In the genomic region with DNA sequence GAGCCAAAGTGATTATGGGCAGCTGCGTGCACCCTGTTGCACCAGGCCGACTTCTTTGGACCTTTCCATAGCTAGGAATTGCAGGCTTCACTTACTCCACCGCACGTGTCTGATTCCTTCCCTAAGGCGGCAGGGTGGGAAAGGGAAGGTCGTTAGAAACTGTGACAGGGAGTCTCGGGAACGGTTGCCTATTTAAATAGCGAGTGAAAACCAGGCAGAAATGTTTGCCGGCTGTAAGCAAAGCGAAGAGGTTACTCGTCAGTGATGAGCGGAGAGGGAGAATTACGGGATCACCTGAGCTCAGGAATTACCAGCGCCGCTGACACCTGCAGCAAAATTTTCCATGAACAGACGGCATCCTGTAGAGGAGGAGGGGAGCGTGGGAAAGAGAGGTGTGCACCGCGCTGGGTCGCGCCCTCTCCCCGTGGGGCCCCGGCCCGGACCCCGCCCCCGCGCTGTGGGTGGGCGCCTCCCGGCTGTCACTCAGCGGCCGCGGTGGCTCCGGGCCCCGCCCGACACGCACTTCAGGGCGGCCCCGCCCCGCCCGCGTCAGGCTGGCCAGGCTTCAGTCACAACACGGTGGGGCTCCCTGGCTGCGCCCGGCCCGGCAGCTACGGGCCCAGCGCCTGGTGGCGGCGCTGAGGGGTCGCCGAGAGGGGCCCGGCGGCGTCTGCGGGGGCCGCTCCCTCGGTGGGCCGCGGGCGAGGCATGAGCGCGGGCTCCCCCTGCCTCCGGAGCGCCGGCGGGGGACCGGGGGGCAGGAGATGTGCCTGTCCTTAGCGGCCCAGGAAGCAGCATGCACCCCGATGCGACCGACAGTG, we compare ENCODE assay signal across 8 cellular contexts. TPM values are rescaled to one million over a fixed set of nuclear protein-coding genes. Genes with fewer than 3 reads are reported as not detected.
DNase-seq lines count a peak whose midpoint lies in the region; ATAC-seq and TF ChIP-seq lines count a peak whose summit lies in the region.

TSS of gene SNX25 (plus strand) at position 568 of the 821 bp plus-strand sequence. CDS start at position 797, 229 bp downstream.

- WGBS in esophagus, 2 donors, result 1% methylated on average over 28 to 72 of the region's 72 CpGs

- H3K9me3 Mint-ChIP-seq in activated T-cell treated with anti-CD3 and anti-CD28 coated beads, Interleukin-2, amount 50 U/mL, for 24 hours, result no peaks in the 10 kb centered on the region

- H3K27me3 ChIP-seq in esophagus (ENCODE audit: control insufficient read depth in 1 of 2, insufficient read depth in 2 of 2, low read length in 2 of 2) (no peaks in the 10 kb centered on the region), mucosa of stomach (ENCODE audit: control insufficient read depth, insufficient read depth, low read length) (peaks cover 6% of the 10 kb centered on the region)

- H3K9ac ChIP-seq in mucosa of stomach (ENCODE audit: low read length), result peak within 1 kb of the TSS; percentile 68

- H3K4me2 ChIP-seq in OCI-LY7 (ENCODE audit: low read length), result peak within 1 kb of the TSS; percentile 92

- no TSS peak for BruUV-seq in OCI-LY7 (replicated peaks; lab: Mats Ljungman, UMichigan)

- H3K27me3 Mint-ChIP-seq in activated T-cell treated with anti-CD3 and anti-CD28 coated beads, Interleukin-2, amount 50 U/mL, for 24 hours, result no peaks in the 10 kb centered on the region

- H3K4me3 ChIP-seq in OCI-LY7 (ENCODE audit: low read depth, low read length, poor library complexity, severe bottlenecking) (peak within 1 kb of the TSS; percentile 81), esophagus (ENCODE audit: low read depth in 1 of 2, low read length in 2 of 2) (peak within 1 kb of the TSS; percentile 72 to 74), mucosa of stomach (ENCODE audit: low read length) (peak within 1 kb of the TSS; percentile 95)

- peak; percentile 33 for TF ChIP-seq CTCF in OCI-LY7 (conservative IDR thresholded peaks at IDR 0.05; ENCODE audit: low read length)

- POLR2A ChIA-PET in OCI-LY7 (lab: Charles Lee), result interaction anchor here (0.6 to 2.5 kb wide), 11 partner anchors 35 to 942 kb away, joined by 3 to 9 read pairs (median 4); partner anchors contain the start of gene SLC25A4

- peak within 1 kb of the TSS; percentile 87 for H3K4me3 Mint-ChIP-seq in activated T-cell treated with anti-CD3 and anti-CD28 coated beads, Interleukin-2, amount 50 U/mL, for 24 hours

- peak within 1 kb of the TSS; percentile 94 for H2AFZ ChIP-seq in OCI-LY7 (ENCODE audit: low read length)

- H3K36me3 ChIP-seq in OCI-LY7 (ENCODE audit: insufficient read depth, low read length) (no peaks in the 10 kb centered on the region), esophagus (ENCODE audit: control insufficient read depth in 2 of 2, insufficient read depth in 2 of 2, low read length in 1 of 2) (no peaks in the 10 kb centered on the region), mucosa of stomach (ENCODE audit: control insufficient read depth, insufficient read depth, low read length) (no peaks in the 10 kb centered on the region)

- DNase-seq in CD1c-positive myeloid dendritic cell (ENCODE audit: extremely low spot score) (peak; percentile 80), OCI-LY7 (ENCODE audit: low spot score) (peak; percentile 91)
- DNase-seq in activated T-cell treated with anti-CD3 and anti-CD28 coated beads, Interleukin-2, amount 50 U/mL, for 24 hours, result peak; percentile 92
- peak; percentile 78 for DNase-seq in stimulated activated CD8-positive, alpha-beta memory T cell treated with anti-CD3 and anti-CD28 coated beads, Interleukin-7, amount 100 ng/mL, for 24 hours (ENCODE audit: low read depth)

- intact Hi-C loops in OCI-LY7 (cut with micrococcal nuclease; ENCODE audit: unreplicated experiment), result loop anchor here (1.0 to 10.0 kb wide), 3 partner anchors 188 to 924 kb away; partner anchors contain the start of genes ANKRD37 and CCDC110

- H3K9me3 ChIP-seq in OCI-LY7 (ENCODE audit: low read length), result no peaks in the 10 kb centered on the region
- H3K9me3 ChIP-seq in esophagus (ENCODE audit: control insufficient read depth in 2 of 2, insufficient read depth in 1 of 2, low read depth in 1 of 2, low read length in 1 of 2), result no peaks in the 10 kb centered on the region
- no peaks in the 10 kb centered on the region for H3K9me3 ChIP-seq in mucosa of stomach (ENCODE audit: control insufficient read depth, low read length)

- CTCF ChIA-PET in OCI-LY7 (lab: Charles Lee; ENCODE audit: unreplicated experiment), result interaction anchor here (0.6 kb wide), 2 partner anchors 23 to 57 kb away, joined by 3 read pairs; no protein-coding TSS in a partner anchor

- no peaks in the 10 kb centered on the region for H4K20me1 ChIP-seq in OCI-LY7 (ENCODE audit: insufficient read depth, low read length)

- peak; percentile 72 for ATAC-seq in GM19328 (IDR thresholded peaks at IDR 0.05; ENCODE audit: unreplicated experiment)
- ATAC-seq in HG03460 (IDR thresholded peaks at IDR 0.05; ENCODE audit: unreplicated experiment), result peak; percentile 67

- H3K4me1 ChIP-seq in OCI-LY7 (ENCODE audit: insufficient read depth, low read length, poor library complexity, severe bottlenecking) (peaks cover 57% of the 10 kb centered on the region), esophagus (ENCODE audit: control insufficient read depth in 2 of 2, insufficient read depth in 2 of 2, low read length in 1 of 2) (peaks cover 2% of the 10 kb centered on the region in 2 donors), mucosa of stomach (ENCODE audit: control insufficient read depth, insufficient read depth, low read length) (peaks cover 18% of the 10 kb centered on the region)

- peak within 1 kb of the TSS; percentile 80 for H3K27ac ChIP-seq in OCI-LY7 (ENCODE audit: low read depth, low read length, poor library complexity, severe bottlenecking)
- H3K27ac ChIP-seq in esophagus (ENCODE audit: low read depth in 2 of 2, low read length in 1 of 2), result peak within 1 kb of the TSS; percentile 72 to 88

- H3K27ac Mint-ChIP-seq in activated T-cell treated with anti-CD3 and anti-CD28 coated beads, Interleukin-2, amount 50 U/mL, for 24 hours, result peak within 1 kb of the TSS; percentile 82

- peaks cover 42% of the 10 kb centered on the region for H3K79me2 ChIP-seq in OCI-LY7 (ENCODE audit: insufficient read depth, low read depth, low read length)

- peaks cover 4% of the 10 kb centered on the region for H3K36me3 Mint-ChIP-seq in activated T-cell treated with anti-CD3 and anti-CD28 coated beads, Interleukin-2, amount 50 U/mL, for 24 hours (ENCODE audit: low read depth)

- peaks cover 48% of the 10 kb centered on the region for H3K4me1 Mint-ChIP-seq in activated T-cell treated with anti-CD3 and anti-CD28 coated beads, Interleukin-2, amount 50 U/mL, for 24 hours (ENCODE audit: low read depth)

- no peaks in the 10 kb centered on the region for H3K9me2 ChIP-seq in OCI-LY7 (ENCODE audit: insufficient read depth, low read length)

RNA-seq across cellular contexts. Expression of gene SNX25, which starts in this region (rescaled TPM):
- 33.7 and 35.5 TPM in 2 replicates for total RNA-seq in OCI-LY7 (2014; rRNA removed; shearing (Covaris generic))
- total RNA-seq in OCI-LY7 (2022), result 49.4 and 55.6 TPM in 2 replicates
- 1 to 10 TPM; 3.5 to 4.4 TPM for polyA plus RNA-seq in esophagus

Comparison
In these comparisons a context has a peak if more than half of its experiments do, and no peak if none do; other contexts are left out.
1. Peak in every context shown above with its lines: DNase-seq, ATAC-seq, H3K4me3 ChIP-seq and H3K27ac ChIP-seq.